16 cellular contexts compared by ENCODE assay signal in the genomic region with DNA sequence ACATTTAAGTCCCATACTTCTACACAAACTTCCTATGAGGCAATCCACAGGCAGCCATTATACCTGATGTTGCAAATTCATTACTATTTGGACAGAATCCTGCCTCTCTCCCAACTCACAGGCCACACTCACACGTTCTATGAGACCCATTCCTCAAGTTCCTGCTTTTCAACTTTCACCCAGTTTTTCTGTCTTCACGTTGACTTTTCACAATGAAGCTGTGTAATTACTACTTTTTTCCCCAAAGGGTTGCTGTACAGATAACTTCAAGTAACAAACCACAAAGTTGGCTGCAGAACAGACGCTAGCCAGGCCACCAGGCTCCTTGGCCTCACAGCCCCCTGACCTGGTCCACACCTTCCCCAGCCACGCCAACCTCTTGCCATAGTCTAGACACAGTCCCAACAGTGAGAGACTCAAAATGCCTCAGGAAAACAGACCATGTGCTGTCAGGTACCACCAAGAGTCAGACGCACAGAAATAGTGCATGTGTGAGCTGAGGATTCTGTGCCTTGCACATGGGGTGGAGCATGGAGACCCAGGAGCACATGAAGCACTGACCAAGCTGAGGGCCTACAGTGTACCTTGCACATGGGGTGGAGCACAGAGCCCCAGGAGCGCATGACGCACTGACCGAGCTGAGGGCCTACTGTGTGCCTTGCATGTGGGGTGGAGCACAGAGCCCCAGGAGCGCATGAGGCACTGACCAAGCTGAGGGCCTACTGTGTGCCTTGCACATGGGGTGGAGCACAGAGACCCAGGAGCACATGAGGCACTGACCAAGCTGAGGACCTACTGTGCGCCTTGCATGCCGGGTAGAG.
DNase-seq lines count a peak whose midpoint lies in the region; ATAC-seq and TF ChIP-seq lines count a peak whose summit lies in the region.
"Had no signal": no experiment of that assay in that cellular context is flagged by ENCODE, and none has a peak within 500 bp of the region (broad histone marks: within the 10 kb centered on the region; RNA-seq: fewer than 3 reads in every experiment).

No MANE protein-coding gene starts in this region.

- H3K4me1 ChIP-seq in foreskin keratinocyte, result no peaks in the 10 kb centered on the region
- no peaks in the 10 kb centered on the region for H3K4me1 ChIP-seq in sigmoid colon
- H3K4me1 ChIP-seq in mesenchymal stem cell (ENCODE audit: control insufficient read depth, insufficient read depth, low read depth, low read length), result peaks cover 8% of the 10 kb centered on the region
- H3K4me1 ChIP-seq: Peyer's patch had no signal

- H2BK5ac ChIP-seq in mesenchymal stem cell (ENCODE audit: low read depth, low read length, poor library complexity, severe bottlenecking), result no peak overlapping the region

- H4K8ac ChIP-seq in mesenchymal stem cell (ENCODE audit: low read length), result no peak overlapping the region

- TF ChIP-seq POLR2A in sigmoid colon (IDR thresholded peaks at IDR 0.05), result no peak

- no peaks in the 10 kb centered on the region for H3K27me3 Mint-ChIP-seq in activated T-cell treated with anti-CD3 and anti-CD28 coated beads, Interleukin-2, amount 50 U/mL, for 24 hours
- H3K27me3 Mint-ChIP-seq: CD4-positive, CD25-positive, alpha-beta regulatory T cell had no signal

- H3K4me1 Mint-ChIP-seq in activated T-cell treated with anti-CD3 and anti-CD28 coated beads, Interleukin-2, amount 50 U/mL, for 24 hours (ENCODE audit: low read depth), result peaks cover 13% of the 10 kb centered on the region

- H2BK12ac ChIP-seq in mesenchymal stem cell (ENCODE audit: low read length in 2 of 2), result no peak overlapping the region

- no peaks in the 10 kb centered on the region for H3K9me3 Mint-ChIP-seq in activated T-cell treated with anti-CD3 and anti-CD28 coated beads, Interleukin-2, amount 50 U/mL, for 24 hours

- no peak overlapping the region for H3K18ac ChIP-seq in mesenchymal stem cell (ENCODE audit: low read depth in 1 of 2, low read length in 2 of 2)

- H3K27ac Mint-ChIP-seq in activated T-cell treated with anti-CD3 and anti-CD28 coated beads, Interleukin-2, amount 50 U/mL, for 24 hours, result peak overlapping the region; percentile 69
- H3K27ac Mint-ChIP-seq: CD4-positive, CD25-positive, alpha-beta regulatory T cell had no signal

- H2BK15ac ChIP-seq in mesenchymal stem cell (ENCODE audit: low read depth, poor library complexity, severe bottlenecking), result no peak overlapping the region

- H3K27ac ChIP-seq in foreskin keratinocyte (no peak overlapping the region), sigmoid colon (no peak overlapping the region), mesenchymal stem cell (ENCODE audit: low read length, poor library complexity, severe bottlenecking) (no peak overlapping the region)
- H3K27ac ChIP-seq: Peyer's patch had no signal

- no peak overlapping the region for H2BK120ac ChIP-seq in mesenchymal stem cell (ENCODE audit: low read depth, low read length)

- H3K36me3 Mint-ChIP-seq in activated T-cell treated with anti-CD3 and anti-CD28 coated beads, Interleukin-2, amount 50 U/mL, for 24 hours (ENCODE audit: low read depth), result peaks cover 47% of the 10 kb centered on the region

- H3K4me3 Mint-ChIP-seq in activated T-cell treated with anti-CD3 and anti-CD28 coated beads, Interleukin-2, amount 50 U/mL, for 24 hours, result no peak overlapping the region
- H3K4me3 Mint-ChIP-seq: CD4-positive, CD25-positive, alpha-beta regulatory T cell had no signal

- H3K27me3 ChIP-seq in foreskin keratinocyte (no peaks in the 10 kb centered on the region), sigmoid colon (no peaks in the 10 kb centered on the region), mesenchymal stem cell (ENCODE audit: control insufficient read depth in 1 of 2, insufficient read depth in 1 of 2, low read length in 2 of 2) (no peaks in the 10 kb centered on the region)
- H3K27me3 ChIP-seq: MG63, Peyer's patch had no signal

- ATAC-seq in foreskin keratinocyte (peak; percentile 36), Right ventricle myocardium superior (ENCODE audit: poor library complexity) (no peak)

- no peak overlapping the region for H3K4me3 ChIP-seq in sigmoid colon
- no peak overlapping the region for H3K4me3 ChIP-seq in mesenchymal stem cell (ENCODE audit: insufficient read depth in 1 of 2, low read depth in 1 of 2, low read length in 2 of 2)
- H3K4me3 ChIP-seq: MG63, Peyer's patch had no signal

- no peak overlapping the region for H3K9ac ChIP-seq in mesenchymal stem cell (ENCODE audit: low read length)

- 94 to 95% methylated on average over 11 of the region's 11 CpGs for WGBS in sigmoid colon, 2 donors
- WGBS in mesenchymal stem cell, result 97% methylated on average over 11 of the region's 11 CpGs

- no peak overlapping the region for H2AK5ac ChIP-seq in mesenchymal stem cell (ENCODE audit: low read length, severe bottlenecking)

- no peak overlapping the region for H3K14ac ChIP-seq in mesenchymal stem cell (ENCODE audit: low read length in 2 of 2)

- DNase-seq in activated T-cell treated with anti-CD3 and anti-CD28 coated beads, Interleukin-2, amount 50 U/mL, for 24 hours, result no peak
- DNase-seq in activated T-cell treated with anti-CD3 and anti-CD28 coated beads for 4 hours (no peak), astrocyte of the hippocampus (ENCODE audit: low read depth, low spot score) (peak; percentile 12), foreskin keratinocyte (no peak), sigmoid colon (peak; percentile 33), mesenchymal stem cell (no peak), Right ventricle myocardium superior (no peak)
- no peak for DNase-seq in activated CD4-positive, alpha-beta T cell treated with anti-CD3 and anti-CD28 coated beads for 4 hours
- DNase-seq: CD4-positive, CD25-positive, alpha-beta regulatory T cell; DMS79 treated with DMSO at 0.1 percent for 48 hours; MG63; NCI-H1105 treated with DMSO at 0.1 percent for 48 hours; NCI-H187; NCI-H446 treated with DMSO at 0.1 percent for 48 hours; Peyer's patch; SHP77 had no signal

- TF ChIP-seq CTCF in foreskin keratinocyte (conservative IDR thresholded peaks at IDR 0.05) (no peak), sigmoid colon (IDR thresholded peaks at IDR 0.05) (no peak)

- H2AFZ ChIP-seq in mesenchymal stem cell (ENCODE audit: low read depth, low read length), result no peak overlapping the region

- H3K4ac ChIP-seq in mesenchymal stem cell (ENCODE audit: low read depth in 1 of 2, low read length in 2 of 2), result no peak overlapping the region

- intact Hi-C loops in sigmoid colon (cut with DNase I), result no loop called here
- intact Hi-C loops in Right ventricle myocardium superior (cut with DNase I), result no loop called here

- no peak overlapping the region for H3K4me2 ChIP-seq in mesenchymal stem cell (ENCODE audit: low read length, poor library complexity, severe bottlenecking)

- no peak overlapping the region for H4K91ac ChIP-seq in mesenchymal stem cell (ENCODE audit: low read length)

- H3K9me3 ChIP-seq in sigmoid colon, result no peaks in the 10 kb centered on the region
- H3K9me3 ChIP-seq in mesenchymal stem cell (ENCODE audit: control insufficient read depth, low read length), result no peaks in the 10 kb centered on the region
- H3K9me3 ChIP-seq: MG63, Peyer's patch had no signal

- TF ChIP-seq EP300 in sigmoid colon (IDR thresholded peaks at IDR 0.05), result no peak

- peaks cover 61% of the 10 kb centered on the region for H3K79me1 ChIP-seq in mesenchymal stem cell (replicated peaks; ENCODE audit: low read length, poor library complexity, severe bottlenecking)

- H3K36me3 ChIP-seq in sigmoid colon (peaks cover 0 to 4% (median 0%) of the 10 kb centered on the region in 4 donors), mesenchymal stem cell (ENCODE audit: control insufficient read depth in 1 of 2, insufficient read depth in 2 of 2, low read depth in 1 of 2, low read length in 2 of 2) (peaks cover 8 to 33% of the 10 kb centered on the region in 2 experiments)
- H3K36me3 ChIP-seq: MG63 had no signal

- H3K23ac ChIP-seq in mesenchymal stem cell (ENCODE audit: low read length in 2 of 2), result no peak overlapping the region

Comparison
In these comparisons a context has a peak if more than half of its experiments do, and no peak if none do; other contexts are left out.
1. DNase-seq: peak in astrocyte of the hippocampus (single experiment) and sigmoid colon (single experiment); none in activated T-cell treated with anti-CD3 and anti-CD28 coated beads, Interleukin-2, amount 50 U/mL, for 24 hours (single experiment), activated T-cell treated with anti-CD3 and anti-CD28 coated beads for 4 hours (single experiment), foreskin keratinocyte (0 of 2), mesenchymal stem cell (single experiment), Right ventricle myocardium superior (single experiment) and activated CD4-positive, alpha-beta T cell treated with anti-CD3 and anti-CD28 coated beads for 4 hours (0 of 2).